Comparison of ENCODE assay signal across 13 cellular contexts in the genomic region with DNA sequence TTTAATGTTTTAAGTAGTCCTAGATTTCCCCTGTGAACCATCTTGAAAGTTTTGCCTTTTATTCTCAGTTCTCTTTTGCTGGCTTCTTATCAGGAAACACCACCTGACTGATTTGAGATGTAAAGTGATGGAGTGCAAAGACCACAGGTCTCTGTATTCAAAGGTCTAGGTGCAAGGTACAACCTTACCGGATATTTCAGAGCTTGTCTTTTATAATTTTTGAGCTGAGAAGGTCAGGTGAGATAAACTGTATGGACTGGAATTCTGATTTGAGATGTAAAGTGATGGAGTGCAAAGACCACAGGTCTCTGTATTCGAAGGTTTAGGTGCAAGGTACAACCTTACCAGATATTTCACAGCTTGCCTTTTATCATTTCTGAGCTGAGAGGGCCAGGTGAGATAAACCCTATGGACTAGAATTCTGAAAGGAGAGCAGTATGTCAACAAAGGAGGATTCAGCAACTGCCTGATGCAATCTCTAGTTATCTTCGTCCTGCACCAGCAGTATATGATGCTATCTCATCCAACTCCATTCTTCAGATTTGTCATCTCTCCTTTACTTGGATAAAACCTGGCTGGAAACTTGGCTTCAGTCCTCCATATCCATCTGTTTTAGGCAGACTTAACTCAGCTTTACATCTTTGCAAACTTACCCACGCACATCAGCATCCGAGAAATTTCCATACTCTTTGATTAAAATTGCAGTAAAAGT.
A peak's percentile ranks its signal among the peaks of the same experiment; 100 is the strongest.
DNase-seq lines count a peak whose midpoint lies in the region; TF ChIP-seq lines count a peak whose summit lies in the region.
"Had no signal": no experiment of that assay in that cellular context is flagged by ENCODE, and none has a peak within 500 bp of the region (broad histone marks: within the 10 kb centered on the region; RNA-seq: fewer than 3 reads in every experiment).

No MANE protein-coding gene starts in this region.

- no peaks in the 10 kb centered on the region; the same call in 1 of the 2 replicates for H3K36me3 ChIP-seq in GM06990 (ENCODE audit: control insufficient read depth, insufficient read depth, low read length)
- no peaks in the 10 kb centered on the region for H3K36me3 ChIP-seq in neutrophil
- H3K36me3 ChIP-seq: cardiac muscle cell, ovary had no signal

- H3K4me3 ChIP-seq in GM06990 (replicated peaks; ENCODE audit: low read depth, low read length): no peak overlapping the region
- H3K4me3 ChIP-seq in choroid plexus epithelial cell (ENCODE audit: low read depth, low read length): no peak overlapping the region
- no peak overlapping the region for H3K4me3 ChIP-seq in neutrophil (ENCODE audit: low read depth in 1 of 2, low read length in 1 of 2)
- H3K4me3 ChIP-seq: cardiac muscle cell, ovary, testis had no signal

- no peak for TF ChIP-seq CTCF in GM06990 (IDR thresholded peaks at IDR 0.05; ENCODE audit: insufficient read depth, low read length, poor library complexity, severe bottlenecking)
- TF ChIP-seq CTCF in choroid plexus epithelial cell (conservative IDR thresholded peaks at IDR 0.05; ENCODE audit: low read depth, low read length): no peak
- TF ChIP-seq CTCF in neutrophil (IDR thresholded peaks at IDR 0.05): no peak

- DNase-seq in GM06990 (ENCODE audit: extremely low read depth, insufficient read length) (peak; percentile 23), NCI-H460 (ENCODE audit: extremely low read depth, low read depth) (peak; percentile 33), choroid plexus epithelial cell (ENCODE audit: low read depth) (peak; percentile 27), DMS153 (lab: John Stamatoyannopoulos, UW) (no peak), C1 segment of cervical spinal cord (lab: John Stamatoyannopoulos, UW) (no peak)
- DNase-seq in NK-92 treated with Interleukin-12 subunit alpha and Interleukin-12 subunit beta, amount 100 ng/mL, for 24 hours (lab: John Stamatoyannopoulos, UW): no peak
- DNase-seq: activated CD8-positive, alpha-beta memory T cell treated with anti-CD3 and anti-CD28 coated beads, Interleukin-2, amount 10 ng/mL, durations not matched to agents 7 days and 5 days; EL; ovary; stimulated activated CD4-positive, alpha-beta T cell treated with anti-CD3 and anti-CD28 coated beads, Interleukin-4, amount 100 ng/mL, for 4 hours; testis had no signal

- no peaks in the 10 kb centered on the region for H3K9me3 ChIP-seq in neutrophil
- H3K9me3 ChIP-seq: ovary, testis had no signal

- H3K27me3 ChIP-seq in GM06990 (replicated peaks; ENCODE audit: control insufficient read depth, insufficient read depth, low read length) (no peaks in the 10 kb centered on the region), neutrophil (no peaks in the 10 kb centered on the region)
- H3K27me3 ChIP-seq: cardiac muscle cell, ovary, testis had no signal

- H3K27ac ChIP-seq in neutrophil: peak overlapping the region; percentile 87
- H3K27ac ChIP-seq: cardiac muscle cell, testis had no signal

- peaks cover 30 to 36% of the 10 kb centered on the region in 2 experiments for H3K4me1 ChIP-seq in neutrophil (ENCODE audit: control insufficient read depth in 1 of 2, insufficient read depth in 1 of 2, low read depth in 1 of 2, low read length in 1 of 2)

Comparison
In these comparisons a context has a peak if more than half of its experiments do, and no peak if none do; other contexts are left out.
1. DNase-seq: peak in GM06990 (single experiment), NCI-H460 (single experiment) and choroid plexus epithelial cell (single experiment); none in NK-92 treated with Interleukin-12 subunit alpha and Interleukin-12 subunit beta, amount 100 ng/mL, for 24 hours (single experiment), DMS153 (single experiment) and C1 segment of cervical spinal cord (0 of 14).